ENCODE assay signal across 10 cellular contexts in the genomic region with DNA sequence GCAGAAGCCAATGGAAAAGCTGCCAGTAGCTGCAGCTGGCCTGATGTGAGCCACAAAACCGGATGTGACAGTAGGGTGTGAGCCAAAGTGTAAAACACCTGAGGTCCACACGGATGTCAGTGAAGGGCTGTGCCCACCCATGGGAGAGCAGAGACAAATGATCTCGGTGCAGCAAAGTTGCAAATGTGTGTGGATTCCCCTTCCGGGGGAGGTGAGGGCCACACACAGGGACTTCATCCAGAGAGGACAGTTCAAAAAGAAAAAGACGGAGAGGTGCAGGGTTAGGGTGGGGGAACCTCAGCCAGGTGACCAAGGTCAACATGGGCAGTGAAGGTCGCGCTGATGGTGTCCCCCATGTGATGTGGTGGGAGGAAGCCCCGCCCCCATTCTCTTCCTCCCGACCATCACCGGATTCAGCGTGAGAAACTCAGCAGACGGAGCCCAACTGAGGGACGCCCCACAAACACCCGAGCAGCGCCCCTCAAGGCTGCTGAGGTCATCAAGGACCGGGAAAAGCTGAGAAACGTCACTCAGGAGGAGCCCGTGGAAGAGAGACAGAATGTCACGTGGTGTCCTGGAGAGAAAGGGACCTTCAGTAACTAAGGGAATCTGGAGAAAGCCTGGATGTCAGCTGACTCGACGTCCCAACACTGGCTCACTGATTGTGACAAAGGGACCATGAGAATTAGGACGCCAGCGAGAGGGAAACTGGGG. TPM values are rescaled to one million over a fixed set of nuclear protein-coding genes. Genes with fewer than 3 reads are reported as not detected.
DNase-seq lines count a peak whose midpoint lies in the region; ATAC-seq and TF ChIP-seq lines count a peak whose summit lies in the region.
"Had no signal": no experiment of that assay in that cellular context is flagged by ENCODE, and none has a peak within 500 bp of the region (broad histone marks: within the 10 kb centered on the region; RNA-seq: fewer than 3 reads in every experiment).

No MANE protein-coding gene starts in this region.

- CTCF ChIA-PET in activated naive CD4-positive, alpha-beta T cell treated with anti-CD3 and anti-CD28 coated beads for 36 hours (lab: Charles Lee): interaction anchor here (1.1 kb wide), 1 partner anchor 18 kb away, joined by 3 read pairs; no protein-coding TSS in a partner anchor

- no peaks in the 10 kb centered on the region for H3K27me3 Mint-ChIP-seq in activated naive CD4-positive, alpha-beta T cell treated with anti-CD3 and anti-CD28 coated beads for 36 hours (ENCODE audit: low read depth)
- no peaks in the 10 kb centered on the region for H3K27me3 Mint-ChIP-seq in activated T-helper 17 cell treated with anti-CD3 and anti-CD28 coated beads, Interleukin-2, amount 50 U/mL, for 72 hours
- peaks cover 0 to 11% (median 5%) of the 10 kb centered on the region in 3 donors for H3K27me3 Mint-ChIP-seq in immature natural killer cell (ENCODE audit: low read depth in 3 of 3)

- no peak overlapping the region for H3K27ac Mint-ChIP-seq in activated naive CD4-positive, alpha-beta T cell treated with anti-CD3 and anti-CD28 coated beads for 36 hours
- H3K27ac Mint-ChIP-seq in activated T-helper 17 cell treated with anti-CD3 and anti-CD28 coated beads, Interleukin-2, amount 50 U/mL, for 72 hours: peak overlapping the region; percentile 76
- peak overlapping the region; percentile 82 to 93 (median 90) for H3K27ac Mint-ChIP-seq in immature natural killer cell

- peak; percentile 64 for ATAC-seq in activated T-helper 17 cell treated with anti-CD3 and anti-CD28 coated beads, Interleukin-2, amount 50 U/mL, for 72 hours (replicated peaks)
- ATAC-seq in thoracic aorta (ENCODE audit: insufficient number of reproducible peaks, low FRiP score, low read depth) (no peak), HG02970 (IDR thresholded peaks at IDR 0.05; ENCODE audit: low FRiP score, unreplicated experiment) (no peak), HG03095 (IDR thresholded peaks at IDR 0.05; ENCODE audit: unreplicated experiment) (no peak)

- H3K9me3 ChIP-seq in thoracic aorta: no peaks in the 10 kb centered on the region

- TF ChIP-seq CTCF in thoracic aorta (IDR thresholded peaks at IDR 0.05): no peak

- H3K27me3 ChIP-seq in thoracic aorta (replicated peaks; ENCODE audit: insufficient read depth): no peaks in the 10 kb centered on the region

- DNase-seq in activated naive CD4-positive, alpha-beta T cell treated with anti-CD3 and anti-CD28 coated beads for 36 hours: peak; percentile 36
- no peak for DNase-seq in activated naive CD4-positive, alpha-beta T cell (lab: John Stamatoyannopoulos, UW)
- DNase-seq in immature natural killer cell (peak; percentile 53 to 57 (median 56)), thoracic aorta (ENCODE audit: low spot score) (no peak)
- DNase-seq in NK-92 treated with Interleukin-12 subunit alpha and Interleukin-12 subunit beta, amount 100 ng/mL, for 24 hours (lab: John Stamatoyannopoulos, UW): no peak
- DNase-seq: NCI-H345 had no signal

- intact Hi-C loops in activated naive CD4-positive, alpha-beta T cell treated with anti-CD3 and anti-CD28 coated beads for 36 hours (cut with micrococcal nuclease): no loop called here

- no peak overlapping the region for H3K4me3 Mint-ChIP-seq in activated naive CD4-positive, alpha-beta T cell treated with anti-CD3 and anti-CD28 coated beads for 36 hours
- H3K4me3 Mint-ChIP-seq in activated T-helper 17 cell treated with anti-CD3 and anti-CD28 coated beads, Interleukin-2, amount 50 U/mL, for 72 hours: peak overlapping the region; percentile 82
- H3K4me3 Mint-ChIP-seq in immature natural killer cell: peak overlapping the region; percentile 67 to 91 (median 77)

- no peaks in the 10 kb centered on the region for H3K36me3 ChIP-seq in thoracic aorta

- no peak overlapping the region for H3K27ac ChIP-seq in thoracic aorta
- H3K27ac ChIP-seq: VCaP had no signal

- H3K36me3 Mint-ChIP-seq in activated naive CD4-positive, alpha-beta T cell treated with anti-CD3 and anti-CD28 coated beads for 36 hours (ENCODE audit: low read depth): no peaks in the 10 kb centered on the region
- no peaks in the 10 kb centered on the region for H3K36me3 Mint-ChIP-seq in activated T-helper 17 cell treated with anti-CD3 and anti-CD28 coated beads, Interleukin-2, amount 50 U/mL, for 72 hours (ENCODE audit: low read depth)
- H3K36me3 Mint-ChIP-seq in immature natural killer cell: no peaks in the 10 kb centered on the region

- H3K9me3 Mint-ChIP-seq in activated naive CD4-positive, alpha-beta T cell treated with anti-CD3 and anti-CD28 coated beads for 36 hours: no peaks in the 10 kb centered on the region
- no peaks in the 10 kb centered on the region for H3K9me3 Mint-ChIP-seq in activated T-helper 17 cell treated with anti-CD3 and anti-CD28 coated beads, Interleukin-2, amount 50 U/mL, for 72 hours
- H3K9me3 Mint-ChIP-seq in immature natural killer cell: no peaks in the 10 kb centered on the region

- H3K4me3 ChIP-seq in thoracic aorta: peak overlapping the region; percentile 2

- peaks cover 10% of the 10 kb centered on the region for H3K4me1 Mint-ChIP-seq in activated naive CD4-positive, alpha-beta T cell treated with anti-CD3 and anti-CD28 coated beads for 36 hours (ENCODE audit: low read depth)
- H3K4me1 Mint-ChIP-seq in activated T-helper 17 cell treated with anti-CD3 and anti-CD28 coated beads, Interleukin-2, amount 50 U/mL, for 72 hours: peaks cover 7% of the 10 kb centered on the region
- H3K4me1 Mint-ChIP-seq in immature natural killer cell: peaks cover 45 to 50% of the 10 kb centered on the region in 2 donors

- H3K4me1 ChIP-seq in thoracic aorta (ENCODE audit: control insufficient read depth in 1 of 2, low read depth in 2 of 2): peaks cover 5 to 21% of the 10 kb centered on the region in 2 donors

RNA-seq across cellular contexts. Expression of gene PTGDS, which starts 11.4 kb away (rescaled TPM):
- not detected for total RNA-seq in activated naive CD4-positive, alpha-beta T cell treated with anti-CD3 and anti-CD28 coated beads for 36 hours
- total RNA-seq in activated T-helper 17 cell treated with anti-CD3 and anti-CD28 coated beads, Interleukin-2, amount 50 U/mL, for 72 hours: 1 to 10 TPM in 1 of 2 donors, not detected in 1; 1.3 TPM
- 100 to 1,000 TPM in 2 of 3 donors, 10 to 100 TPM in 1; 93.2 to 201 (median 164) TPM for polyA plus RNA-seq in immature natural killer cell
- total RNA-seq in thoracic aorta: 10 to 100 TPM; 66.1 to 89.5 TPM

RNA-seq across cellular contexts. Expression of gene LCN12, which starts 13.9 kb away (rescaled TPM):
- total RNA-seq in activated naive CD4-positive, alpha-beta T cell treated with anti-CD3 and anti-CD28 coated beads for 36 hours: 1 to 10 TPM; 1.1 to 1.9 TPM
- 1 to 10 TPM in 1 of 2 donors, under 1 TPM in 1; 0.54 to 2.4 TPM for total RNA-seq in activated T-helper 17 cell treated with anti-CD3 and anti-CD28 coated beads, Interleukin-2, amount 50 U/mL, for 72 hours
- polyA plus RNA-seq in immature natural killer cell: not detected
- under 1 TPM in 1 of 2 donors, not detected in 1; 0.27 TPM for total RNA-seq in thoracic aorta

RNA-seq across cellular contexts. Expression of gene LCNL1, which starts 16.9 kb away (rescaled TPM):
- total RNA-seq in activated naive CD4-positive, alpha-beta T cell treated with anti-CD3 and anti-CD28 coated beads for 36 hours: not detected
- total RNA-seq in activated T-helper 17 cell treated with anti-CD3 and anti-CD28 coated beads, Interleukin-2, amount 50 U/mL, for 72 hours: under 1 TPM in 1 of 2 donors, not detected in 1; 0.11 TPM
- not detected for polyA plus RNA-seq in immature natural killer cell
- not detected for total RNA-seq in thoracic aorta

RNA-seq across cellular contexts. Expression of gene C8G, which starts 20.9 kb away (rescaled TPM):
- under 1 TPM in 1 of 2 experiments, not detected in 1; 0.83 TPM for total RNA-seq in activated naive CD4-positive, alpha-beta T cell treated with anti-CD3 and anti-CD28 coated beads for 36 hours
- 1 to 10 TPM in 1 of 2 donors, not detected in 1; 3.1 TPM for total RNA-seq in activated T-helper 17 cell treated with anti-CD3 and anti-CD28 coated beads, Interleukin-2, amount 50 U/mL, for 72 hours
- 1 to 10 TPM; 1.7 to 5.1 (median 2.1) TPM for polyA plus RNA-seq in immature natural killer cell
- total RNA-seq in thoracic aorta: not detected

RNA-seq across cellular contexts. Expression of gene FBXW5, which starts 21.4 kb away (rescaled TPM):
- 10 to 100 TPM; 44.0 to 47.8 TPM for total RNA-seq in activated naive CD4-positive, alpha-beta T cell treated with anti-CD3 and anti-CD28 coated beads for 36 hours
- total RNA-seq in activated T-helper 17 cell treated with anti-CD3 and anti-CD28 coated beads, Interleukin-2, amount 50 U/mL, for 72 hours: 10 to 100 TPM; 91.0 to 99.2 TPM
- 100 to 1,000 TPM; 120 to 211 (median 120) TPM for polyA plus RNA-seq in immature natural killer cell
- total RNA-seq in thoracic aorta: 100 to 1,000 TPM; 176 to 383 TPM

Comparison
In these comparisons a context has a peak if more than half of its experiments do, and no peak if none do; other contexts are left out.
1. DNase-seq: peak in activated naive CD4-positive, alpha-beta T cell treated with anti-CD3 and anti-CD28 coated beads for 36 hours (single experiment) and immature natural killer cell (3 of 3); none in activated naive CD4-positive, alpha-beta T cell (0 of 4), thoracic aorta (single experiment) and NK-92 treated with Interleukin-12 subunit alpha and Interleukin-12 subunit beta, amount 100 ng/mL, for 24 hours (single experiment).
2. RNA of gene PTGDS, which starts 11.4 kb away (total RNA-seq): 66.1 to 89.5 TPM in thoracic aorta; 1.3 TPM in activated T-helper 17 cell treated with anti-CD3 and anti-CD28 coated beads, Interleukin-2, amount 50 U/mL, for 72 hours and not detected in activated naive CD4-positive, alpha-beta T cell treated with anti-CD3 and anti-CD28 coated beads for 36 hours; every median in the first group is over 10 times any median in the second.